Comparison of ENCODE assay signal across 17 cellular contexts in genomic region chr14:90599339-90599738, GRCh38.
DNase-seq lines count a peak whose midpoint lies in the region; ATAC-seq and TF ChIP-seq lines count a peak whose summit lies in the region.
"Had no signal": no experiment of that assay in that cellular context is flagged by ENCODE, and none has a peak within 500 bp of the region (broad histone marks: within the 10 kb centered on the region; RNA-seq: fewer than 3 reads in every experiment).

No MANE protein-coding gene starts in this region.

- H3K4me3 Mint-ChIP-seq in endodermal cell, result no peak overlapping the region

- H3K9me3 ChIP-seq in right cardiac atrium (ENCODE audit: control insufficient read depth, low read length) (no peaks in the 10 kb centered on the region), left ventricle myocardium inferior (replicated peaks) (no peaks in the 10 kb centered on the region), endodermal cell (ENCODE audit: control insufficient read depth, low read length) (no peaks in the 10 kb centered on the region), parathyroid adenoma (ENCODE audit: control insufficient read depth, low read length) (no peaks in the 10 kb centered on the region), HAP-1 (no peaks in the 10 kb centered on the region)
- H3K9me3 ChIP-seq: BLaER1 treated with 17β-estradiol and CSF1 and Interleukin-3, amounts not matched to agents 10 nM and 100 nM; stomach had no signal

- H3K4me1 ChIP-seq in right cardiac atrium (ENCODE audit: control insufficient read depth, insufficient read depth, low read length) (no peaks in the 10 kb centered on the region), left ventricle myocardium inferior (peaks cover 8% of the 10 kb centered on the region), endodermal cell (ENCODE audit: control insufficient read depth, insufficient read depth, low read length) (peaks cover 12% of the 10 kb centered on the region), parathyroid adenoma (peaks cover 13% of the 10 kb centered on the region), HAP-1 (peaks cover 4% of the 10 kb centered on the region)

- WGBS in right cardiac atrium, result 53% methylated on average over 11 of the region's 11 CpGs
- 86% methylated on average over 6 to 11 of the region's 11 CpGs for WGBS in endodermal cell (ENCODE audit: insufficient coverage in 1 of 2, insufficient read length in 1 of 2), 2 experiments

- peak; percentile 22 to 36 for ATAC-seq in right cardiac atrium
- no peak for ATAC-seq in sciatic nerve
- no peak for ATAC-seq in HG03135 (IDR thresholded peaks at IDR 0.05; ENCODE audit: unreplicated experiment)

- peak in 1 of 3 donors; percentile 64 for DNase-seq in right cardiac atrium
- DNase-seq in left ventricle myocardium inferior, result no peak
- DNase-seq in endodermal cell, result no peak
- DNase-seq in sciatic nerve (ENCODE audit: low spot score), result no peak
- no peak for DNase-seq in stimulated activated CD8-positive, alpha-beta memory T cell treated with anti-CD3 and anti-CD28 coated beads, Interleukin-4, amount 100 ng/mL, for 48 hours
- no peak for DNase-seq in HAP-1 (ENCODE audit: low spot score in 2 of 2)
- DNase-seq: activated CD4-positive, alpha-beta T cell treated with anti-CD3 and anti-CD28 coated beads for 48 hours; effector CD4-positive, alpha-beta T cell; NCI-H2029; stimulated activated CD4-positive, alpha-beta T cell treated with anti-CD3 and anti-CD28 coated beads, Interleukin-2, amount 100 ng/mL, for 48 hours; stomach had no signal

- in situ Hi-C loops in HAP-1 (cut with MboI; ENCODE audit: low sequenced_read_pairs), result no loop called here

- H3K79me2 ChIP-seq in parathyroid adenoma, result no peaks in the 10 kb centered on the region

- H3K4me2 ChIP-seq in parathyroid adenoma (ENCODE audit: low read length), result no peak overlapping the region

- H3K27me3 Mint-ChIP-seq in endodermal cell (ENCODE audit: insufficient read depth), result no peaks in the 10 kb centered on the region

- H3K9ac ChIP-seq in endodermal cell (ENCODE audit: extremely low read depth, low read length, poor library complexity, severe bottlenecking) (no peak overlapping the region), parathyroid adenoma (no peak overlapping the region)

- TF ChIP-seq CTCF in left ventricle myocardium inferior (IDR thresholded peaks at IDR 0.05; ENCODE audit: borderline replicate concordance), result no peak
- no peak for TF ChIP-seq CTCF in endodermal cell (conservative IDR thresholded peaks at IDR 0.05)
- no peak for TF ChIP-seq CTCF in parathyroid adenoma (IDR thresholded peaks at IDR 0.05)

- H3K9me3 Mint-ChIP-seq in endodermal cell, result no peaks in the 10 kb centered on the region
- H3K9me3 Mint-ChIP-seq: activated T-helper 2 cell treated with anti-CD3 and anti-CD28 coated beads, Interferon-gamma antibody, Interleukin-2, Interleukin-4, amounts not matched to agents 10 μg/mL and 5 μg/mL and 100 μg/mL, durations not matched to agents 14 hours and 24 hours and 36 hours had no signal

- intact Hi-C loops in right cardiac atrium (cut with DNase I) (no loop called here), left ventricle myocardium inferior (cut with micrococcal nuclease) (no loop called here), sciatic nerve (cut with DNase I) (no loop called here)

- no peak overlapping the region for H3K4me3 ChIP-seq in right cardiac atrium (ENCODE audit: low read length)
- H3K4me3 ChIP-seq in left ventricle myocardium inferior, result no peak overlapping the region
- no peak overlapping the region for H3K4me3 ChIP-seq in endodermal cell (ENCODE audit: low read length)
- H3K4me3 ChIP-seq in parathyroid adenoma (ENCODE audit: low read depth, low read length), result no peak overlapping the region
- H3K4me3 ChIP-seq in HAP-1, result no peak overlapping the region
- H3K4me3 ChIP-seq: BLaER1 treated with 17β-estradiol and CSF1 and Interleukin-3, amounts not matched to agents 10 nM and 100 nM; cardiac muscle cell; skin epidermis; stomach had no signal

- peak overlapping the region; percentile 7 for H3K27ac Mint-ChIP-seq in endodermal cell
- H3K27ac Mint-ChIP-seq: activated T-helper 2 cell treated with anti-CD3 and anti-CD28 coated beads, Interferon-gamma antibody, Interleukin-2, Interleukin-4, amounts not matched to agents 10 μg/mL and 5 μg/mL and 100 μg/mL, durations not matched to agents 14 hours and 24 hours and 36 hours had no signal

- H2AFZ ChIP-seq in parathyroid adenoma, result peak overlapping the region; percentile 25

- H3K36me3 ChIP-seq in left ventricle myocardium inferior (no peaks in the 10 kb centered on the region), endodermal cell (ENCODE audit: control insufficient read depth, insufficient read depth, low read length) (no peaks in the 10 kb centered on the region), parathyroid adenoma (ENCODE audit: control insufficient read depth, insufficient read depth, low read length) (no peaks in the 10 kb centered on the region), HAP-1 (replicated peaks) (no peaks in the 10 kb centered on the region)
- H3K36me3 ChIP-seq: BLaER1 treated with 17β-estradiol and CSF1 and Interleukin-3, amounts not matched to agents 10 nM and 100 nM; cardiac muscle cell; stomach had no signal

- peaks cover 33% of the 10 kb centered on the region for H3K4me1 Mint-ChIP-seq in endodermal cell

- H3K27ac ChIP-seq in right cardiac atrium (ENCODE audit: low read length) (no peak overlapping the region), left ventricle myocardium inferior (replicated peaks) (no peak overlapping the region), endodermal cell (ENCODE audit: low read depth, low read length) (no peak overlapping the region), parathyroid adenoma (no peak overlapping the region)
- H3K27ac ChIP-seq: cardiac muscle cell, skin epidermis, stomach had no signal

- no peaks in the 10 kb centered on the region for H3K36me3 Mint-ChIP-seq in endodermal cell (ENCODE audit: low read depth)

- H3K27me3 ChIP-seq in right cardiac atrium (ENCODE audit: control insufficient read depth, insufficient read depth) (no peaks in the 10 kb centered on the region), left ventricle myocardium inferior (ENCODE audit: low read depth) (no peaks in the 10 kb centered on the region), endodermal cell (ENCODE audit: control insufficient read depth, insufficient read depth, low read length, poor library complexity, severe bottlenecking) (no peaks in the 10 kb centered on the region), parathyroid adenoma (ENCODE audit: control insufficient read depth, insufficient read depth, low read length) (no peaks in the 10 kb centered on the region), HAP-1 (ENCODE audit: low read depth) (no peaks in the 10 kb centered on the region)
- H3K27me3 ChIP-seq: BLaER1 treated with 17β-estradiol and CSF1 and Interleukin-3, amounts not matched to agents 10 nM and 100 nM; cardiac muscle cell; stomach had no signal

Comparison
In these comparisons a context has a peak if more than half of its experiments do, and no peak if none do; other contexts are left out.
1. ATAC-seq: peak in right cardiac atrium (2 of 2); none in sciatic nerve (single experiment) and HG03135 (single experiment).